1 cellular context compared by ENCODE assay signal in genomic region chr7:140389445-140389844, GRCh38.
TF ChIP-seq lines count a peak whose summit lies in the region.

No MANE protein-coding gene starts in this region.

TF ChIP-seq in WTC11, 78 proteins besides CTCF, POLR2A, EP300 and RAD21 (continued from another document):
- TF ChIP-seq ZSCAN18 (CRISPR knock-in tag; IDR thresholded peaks at IDR 0.05): no peak
- TF ChIP-seq ZBTB43 (CRISPR knock-in tag; IDR thresholded peaks at IDR 0.05): no peak
- TF ChIP-seq USF2 (CRISPR knock-in tag; IDR thresholded peaks at IDR 0.05): no peak
- no peak for TF ChIP-seq ZNF263 (CRISPR knock-in tag; IDR thresholded peaks at IDR 0.05; ENCODE audit: low read depth)
- TF ChIP-seq CBFB (CRISPR knock-in tag; IDR thresholded peaks at IDR 0.05; ENCODE audit: low read depth): no peak
- no peak for TF ChIP-seq AR (CRISPR knock-in tag; IDR thresholded peaks at IDR 0.05)
- TF ChIP-seq ESRRA (CRISPR knock-in tag; IDR thresholded peaks at IDR 0.05; ENCODE audit: borderline replicate concordance): no peak
